1 cellular context compared by ENCODE assay signal in genomic region chr7:42152353-42153205, GRCh38.
A peak's percentile ranks its signal among the peaks of the same experiment; 100 is the strongest.
TF ChIP-seq lines count a peak whose summit lies in the region.

No MANE protein-coding gene starts in this region.

TF ChIP-seq in HEK293, 187 proteins besides CTCF, POLR2A, EP300 and RAD21 (continued from another document):
- TF ChIP-seq ZNF2 (tag by site-specific recombination; IDR thresholded peaks at IDR 0.05) (peak; percentile 66; the same call in 1 of the 2 replicates), ZNF629 (tag by site-specific recombination; IDR thresholded peaks at IDR 0.05) (peak; percentile 64; the same call in 1 of the 2 replicates), SP2 (tag by site-specific recombination; IDR thresholded peaks at IDR 0.05) (no peak), ZNF148 (tag by site-specific recombination; IDR thresholded peaks at IDR 0.05; ENCODE audit: borderline replicate concordance) (no peak), PRDM1 (tag by site-specific recombination; IDR thresholded peaks at IDR 0.05) (no peak)
